Comparison of ENCODE assay signal across 1 cellular context in genomic region chr4:10063544-10064300, GRCh38.
TF ChIP-seq lines count a peak whose summit lies in the region.

No MANE protein-coding gene starts in this region.

TF ChIP-seq in K562, 482 proteins besides CTCF, POLR2A, EP300 and RAD21 (continued from another document):
- TF ChIP-seq ATF3 (IDR thresholded peaks at IDR 0.05), result peak; percentile 63
- no peak for TF ChIP-seq ATF3 (CRISPR knock-in tag; conservative IDR thresholded peaks at IDR 0.05)
- no peak for TF ChIP-seq NCOR1 (IDR thresholded peaks at IDR 0.05)
- peak; percentile 63 for TF ChIP-seq FOSL1 (tag; conservative IDR thresholded peaks at IDR 0.05)
- peak; percentile 8; the same call in 1 of the 2 replicates for TF ChIP-seq CREM (IDR thresholded peaks at IDR 0.05; ENCODE audit: low read depth)
- no peak for TF ChIP-seq STAT5A (IDR thresholded peaks at IDR 0.05; ENCODE audit: borderline replicate concordance, low read length)
- no peak for TF ChIP-seq PATZ1 (CRISPR knock-in tag; IDR thresholded peaks at IDR 0.05; ENCODE audit: borderline replicate concordance)
- TF ChIP-seq CHD1 (IDR thresholded peaks at IDR 0.05; ENCODE audit: low read length), result no peak
- TF ChIP-seq ZNF133 (CRISPR knock-in tag; IDR thresholded peaks at IDR 0.05), result no peak
- TF ChIP-seq ZNF780A (CRISPR knock-in tag; IDR thresholded peaks at IDR 0.05), result no peak
- no peak for TF ChIP-seq ZNF639 (CRISPR knock-in tag; conservative IDR thresholded peaks at IDR 0.05 in 1 of 2, IDR thresholded peaks at IDR 0.05 in 1 of 2)
- no peak for TF ChIP-seq NFIC (IDR thresholded peaks at IDR 0.05)
- 0 out of 2 replicates have a peak, but pooled peaks have one; percentile 47 for TF ChIP-seq JUN (IDR thresholded peaks at IDR 0.05; ENCODE audit: borderline replicate concordance, low read depth, low read length)
- no peak for TF ChIP-seq JUN (CRISPR knock-in tag; IDR thresholded peaks at IDR 0.05; ENCODE audit: borderline replicate concordance)
- no peak for TF ChIP-seq ZNF140 (CRISPR knock-in tag; IDR thresholded peaks at IDR 0.05)
- no peak for TF ChIP-seq ZBTB34 (CRISPR knock-in tag; IDR thresholded peaks at IDR 0.05)
- no peak for TF ChIP-seq SRSF7 (optimal IDR thresholded peaks at IDR 0.05; ENCODE audit: low read depth, low read length)
- no peak for TF ChIP-seq ZNF77 (CRISPR knock-in tag; IDR thresholded peaks at IDR 0.05)
